In the genomic region with DNA sequence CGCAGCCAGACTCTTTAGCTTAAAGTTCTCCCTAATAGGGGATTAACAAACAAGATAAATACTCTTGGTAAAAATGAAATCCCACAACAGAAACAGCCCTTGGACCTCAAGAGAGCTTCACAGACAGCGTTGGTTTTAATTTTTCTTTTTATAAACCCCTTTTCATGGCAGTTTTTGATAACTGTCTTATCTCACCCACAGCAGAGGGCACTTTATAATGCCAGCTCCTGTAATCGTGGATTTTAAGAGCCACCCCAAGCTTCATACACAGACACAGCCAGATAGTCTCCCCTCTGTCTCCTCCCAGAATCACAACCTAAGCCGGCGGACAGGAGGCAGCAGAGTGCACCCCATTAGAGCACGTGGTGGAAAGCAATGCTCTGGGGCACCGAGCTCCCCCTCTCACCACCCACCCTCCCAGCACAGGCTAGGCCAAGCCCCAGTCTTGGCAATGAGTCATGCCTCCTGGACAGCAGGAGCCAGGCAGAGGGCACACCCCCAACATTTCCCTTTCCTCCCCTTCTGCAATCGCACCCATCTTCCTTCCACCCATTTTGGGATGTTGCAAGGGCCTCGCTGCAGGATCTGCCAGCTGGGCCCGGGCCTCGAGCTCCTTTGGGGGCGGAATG, we compare ENCODE assay signal across 8 cellular contexts. TPM values are rescaled to one million over a fixed set of nuclear protein-coding genes. Genes with fewer than 3 reads are reported as not detected.
DNase-seq lines count a peak whose midpoint lies in the region; ATAC-seq and TF ChIP-seq lines count a peak whose summit lies in the region.

No MANE protein-coding gene starts in this region.

- H3K27me3 Mint-ChIP-seq in activated naive CD8-positive, alpha-beta T cell treated with anti-CD3 and anti-CD28 coated beads, Interleukin-2, amount 10 ng/mL, durations not matched to agents 7 days and 5 days: peaks cover 36% of the 10 kb centered on the region

- H4K20me1 ChIP-seq in osteoblast (ENCODE audit: insufficient read depth, low read length): no peaks in the 10 kb centered on the region

- no peaks in the 10 kb centered on the region for H3K9me3 Mint-ChIP-seq in activated naive CD8-positive, alpha-beta T cell treated with anti-CD3 and anti-CD28 coated beads, Interleukin-2, amount 10 ng/mL, durations not matched to agents 7 days and 5 days

- peak; percentile 35 for ATAC-seq in GM18498 (IDR thresholded peaks at IDR 0.05; ENCODE audit: unreplicated experiment)
- peak; percentile 15 for ATAC-seq in HG02870 (IDR thresholded peaks at IDR 0.05; ENCODE audit: unreplicated experiment)
- ATAC-seq in activated naive CD8-positive, alpha-beta T cell treated with anti-CD3 and anti-CD28 coated beads, Interleukin-2, amount 10 ng/mL, durations not matched to agents 7 days and 5 days (ENCODE audit: low read depth): peak; percentile 38

- H3K36me3 Mint-ChIP-seq in activated naive CD8-positive, alpha-beta T cell treated with anti-CD3 and anti-CD28 coated beads, Interleukin-2, amount 10 ng/mL, durations not matched to agents 7 days and 5 days: no peaks in the 10 kb centered on the region

- H3K4me2 ChIP-seq in osteoblast (ENCODE audit: insufficient read depth, low read length): peak overlapping the region; percentile 84

- peaks cover 70% of the 10 kb centered on the region for H3K79me2 ChIP-seq in osteoblast (ENCODE audit: insufficient read depth, low read length)

- H3K4me3 ChIP-seq in osteoblast (ENCODE audit: insufficient read depth, low read length): peak overlapping the region; percentile 97

- peak; percentile 72 for TF ChIP-seq CTCF in osteoblast (IDR thresholded peaks at IDR 0.05; ENCODE audit: extremely low read depth, low read depth, low read length)

- H2AFZ ChIP-seq in osteoblast (ENCODE audit: low read length): peak overlapping the region; percentile 0

- peaks cover 38% of the 10 kb centered on the region for H3K4me1 ChIP-seq in osteoblast (ENCODE audit: insufficient read depth, low read length)

- H3K27ac Mint-ChIP-seq in activated naive CD8-positive, alpha-beta T cell treated with anti-CD3 and anti-CD28 coated beads, Interleukin-2, amount 10 ng/mL, durations not matched to agents 7 days and 5 days: no peak overlapping the region

- peak overlapping the region; percentile 31 for H3K4me3 Mint-ChIP-seq in activated naive CD8-positive, alpha-beta T cell treated with anti-CD3 and anti-CD28 coated beads, Interleukin-2, amount 10 ng/mL, durations not matched to agents 7 days and 5 days

- peak overlapping the region; percentile 97 for H3K27ac ChIP-seq in osteoblast (ENCODE audit: low read depth, low read length)

- H3K27me3 ChIP-seq in osteoblast (ENCODE audit: insufficient read depth, low read length): no peaks in the 10 kb centered on the region

- peak; percentile 87 for DNase-seq in AG20443 (ENCODE audit: low spot score)
- DNase-seq in NCI-H446 treated with DMSO at 0.1 percent for 48 hours (lab: John Stamatoyannopoulos, UW): peak; percentile 56
- peak; percentile 53 for DNase-seq in activated naive CD8-positive, alpha-beta T cell treated with anti-CD3 and anti-CD28 coated beads, Interleukin-2, amount 10 ng/mL, durations not matched to agents 7 days and 5 days
- peak; percentile 86 for DNase-seq in cardiac septum (ENCODE audit: low spot score)
- DNase-seq in osteoblast (ENCODE audit: insufficient read length, low spot score, missing footprints): peak; percentile 99
- DNase-seq in NCI-H2107 treated with DMSO at 0.1 percent for 48 hours (lab: John Stamatoyannopoulos, UW; ENCODE audit: unreplicated experiment): no peak

- H3K4me1 Mint-ChIP-seq in activated naive CD8-positive, alpha-beta T cell treated with anti-CD3 and anti-CD28 coated beads, Interleukin-2, amount 10 ng/mL, durations not matched to agents 7 days and 5 days: peaks cover 18% of the 10 kb centered on the region

- no peaks in the 10 kb centered on the region for H3K9me3 ChIP-seq in osteoblast (ENCODE audit: low read depth, low read length)

- intact Hi-C loops in cardiac septum (cut with DNase I): loop anchor here (5.0 to 10.0 kb wide), 6 partner anchors 83 to 596 kb away; no protein-coding TSS in a partner anchor

- H3K36me3 ChIP-seq in osteoblast (ENCODE audit: insufficient read depth, low read length): peaks cover 22% of the 10 kb centered on the region

- POLR2A ChIA-PET in activated naive CD8-positive, alpha-beta T cell treated with anti-CD3 and anti-CD28 coated beads, Interleukin-2, amount 10 ng/mL, durations not matched to agents 7 days and 5 days (lab: Charles Lee): interaction anchor here (1.3 kb wide), 1 partner anchor 113 kb away, joined by 5 read pairs; no protein-coding TSS in a partner anchor

RNA-seq across cellular contexts. Expression of a gene that starts 2.5 kb away (rescaled TPM):
- total RNA-seq in activated naive CD8-positive, alpha-beta T cell treated with anti-CD3 and anti-CD28 coated beads, Interleukin-2, amount 10 ng/mL, durations not matched to agents 7 days and 5 days: under 1 TPM; 0.28 to 0.89 TPM
- total RNA-seq in cardiac septum: 42.1 TPM
- 49.2 and 60.1 TPM in 2 replicates for total RNA-seq in osteoblast

Comparison
In these comparisons a context has a peak if more than half of its experiments do, and no peak if none do; other contexts are left out.
1. RNA of a gene that starts 2.5 kb away (total RNA-seq): 49.2 to 60.1 TPM in osteoblast and 42.1 TPM in cardiac septum (single experiment); 0.28 to 0.89 TPM in activated naive CD8-positive, alpha-beta T cell treated with anti-CD3 and anti-CD28 coated beads, Interleukin-2, amount 10 ng/mL, durations not matched to agents 7 days and 5 days; every median in the first group is over 10 times any median in the second.
2. Peak in every context shown above with its lines, with median percentiles within 50 percentile points of each other: ATAC-seq.